In genomic region chr9:112387115-112387514, GRCh38 we compare ENCODE assay signal across 17 cellular contexts. TPM values are rescaled to one million over a fixed set of nuclear protein-coding genes. Genes with fewer than 3 reads are reported as not detected.
DNase-seq lines count a peak whose midpoint lies in the region; ATAC-seq, FAIRE-seq and TF ChIP-seq lines count a peak whose summit lies in the region.
"Had no signal": no experiment of that assay in that cellular context is flagged by ENCODE, and none has a peak within 500 bp of the region (broad histone marks: within the 10 kb centered on the region; RNA-seq: fewer than 3 reads in every experiment).

No MANE protein-coding gene starts in this region.

- H3K4me1 Mint-ChIP-seq in activated naive CD8-positive, alpha-beta T cell treated with anti-CD3 and anti-CD28 coated beads, Interleukin-2, amount 10 ng/mL, durations not matched to agents 7 days and 5 days: peaks cover 26% of the 10 kb centered on the region
- peaks cover 10% of the 10 kb centered on the region for H3K4me1 Mint-ChIP-seq in activated naive CD8-positive, alpha-beta T cell treated with anti-CD3 and anti-CD28 coated beads for 36 hours
- peaks cover 24% of the 10 kb centered on the region for H3K4me1 Mint-ChIP-seq in osteocyte (ENCODE audit: unreplicated experiment)
- H3K4me1 Mint-ChIP-seq in glutamatergic neuron (ENCODE audit: low read depth, unreplicated experiment): no peaks in the 10 kb centered on the region

- H3K9ac ChIP-seq in GM12878 (ENCODE audit: control insufficient read depth, insufficient read depth, low read length): no peak overlapping the region
- H3K9ac ChIP-seq: GM23248 had no signal

- TF ChIP-seq RAD21 in GM12878 (IDR thresholded peaks at IDR 0.05; ENCODE audit: insufficient read depth, low read depth, low read length): no peak

- H3K36me3 ChIP-seq in GM12878 (ENCODE audit: control insufficient read depth in 2 of 2, insufficient read depth in 2 of 2, low read length in 1 of 2): no peaks in the 10 kb centered on the region

- RAD21 ChIA-PET in GM12878 (lab: Charles Lee; ENCODE audit: unreplicated experiment): no interaction called here

- H3K4me3 Mint-ChIP-seq in activated naive CD8-positive, alpha-beta T cell treated with anti-CD3 and anti-CD28 coated beads, Interleukin-2, amount 10 ng/mL, durations not matched to agents 7 days and 5 days: peak overlapping the region; percentile 42
- H3K4me3 Mint-ChIP-seq in activated naive CD8-positive, alpha-beta T cell treated with anti-CD3 and anti-CD28 coated beads for 36 hours: no peak overlapping the region
- H3K4me3 Mint-ChIP-seq in osteocyte (ENCODE audit: unreplicated experiment) (no peak overlapping the region), glutamatergic neuron (ENCODE audit: unreplicated experiment) (no peak overlapping the region)
- H3K4me3 Mint-ChIP-seq: CD4-positive, alpha-beta memory T cell had no signal

- H3K27ac ChIP-seq in GM12878 (ENCODE audit: control insufficient read depth, insufficient read depth): no peak overlapping the region
- H3K27ac ChIP-seq: GM23248 had no signal

- in situ Hi-C loops in GM12878 (cut with MboI): no loop called here

- H3K4me2 ChIP-seq in GM12878 (ENCODE audit: control insufficient read depth, insufficient read depth): peak overlapping the region; percentile 30; the same call in 1 of the 2 replicates

- peak; percentile 82 for ATAC-seq in activated naive CD8-positive, alpha-beta T cell treated with anti-CD3 and anti-CD28 coated beads, Interleukin-2, amount 10 ng/mL, durations not matched to agents 7 days and 5 days (ENCODE audit: low read depth)
- ATAC-seq in GM12878 (no peak), HG03175 (IDR thresholded peaks at IDR 0.05; ENCODE audit: unreplicated experiment) (no peak)

- peaks cover 1% of the 10 kb centered on the region for H3K9me3 Mint-ChIP-seq in activated naive CD8-positive, alpha-beta T cell treated with anti-CD3 and anti-CD28 coated beads, Interleukin-2, amount 10 ng/mL, durations not matched to agents 7 days and 5 days
- H3K9me3 Mint-ChIP-seq in activated naive CD8-positive, alpha-beta T cell treated with anti-CD3 and anti-CD28 coated beads for 36 hours: no peaks in the 10 kb centered on the region
- H3K9me3 Mint-ChIP-seq in osteocyte (ENCODE audit: unreplicated experiment) (peaks cover 3% of the 10 kb centered on the region), glutamatergic neuron (ENCODE audit: unreplicated experiment) (no peaks in the 10 kb centered on the region)
- H3K9me3 Mint-ChIP-seq: CD4-positive, alpha-beta memory T cell had no signal

- TF ChIP-seq EP300 in GM12878 (IDR thresholded peaks at IDR 0.05; ENCODE audit: borderline replicate concordance in 1 of 2, control insufficient read depth in 1 of 2, low read depth in 2 of 2, low read length in 2 of 2): no peak

- no peak overlapping the region for H3K4me3 ChIP-seq in GM12878
- H3K4me3 ChIP-seq: GM23248 had no signal

- H3K27ac Mint-ChIP-seq in activated naive CD8-positive, alpha-beta T cell treated with anti-CD3 and anti-CD28 coated beads, Interleukin-2, amount 10 ng/mL, durations not matched to agents 7 days and 5 days: peak overlapping the region; percentile 46
- H3K27ac Mint-ChIP-seq in activated naive CD8-positive, alpha-beta T cell treated with anti-CD3 and anti-CD28 coated beads for 36 hours: no peak overlapping the region
- H3K27ac Mint-ChIP-seq in osteocyte (ENCODE audit: unreplicated experiment): no peak overlapping the region
- H3K27ac Mint-ChIP-seq in glutamatergic neuron (ENCODE audit: unreplicated experiment): no peak overlapping the region

- peaks cover 7% of the 10 kb centered on the region for H3K4me1 ChIP-seq in GM12878 (ENCODE audit: control insufficient read depth, insufficient read depth, low read length)

- DNase-seq in activated naive CD8-positive, alpha-beta T cell treated with anti-CD3 and anti-CD28 coated beads, Interleukin-2, amount 10 ng/mL, durations not matched to agents 7 days and 5 days: no peak
- no peak for DNase-seq in activated naive CD8-positive, alpha-beta T cell treated with anti-CD3 and anti-CD28 coated beads for 36 hours
- no peak for DNase-seq in GM12878 (ENCODE audit: low read depth, low spot score)
- DNase-seq in osteocyte (ENCODE audit: extremely low spot score, unreplicated experiment): peak; percentile 2
- no peak for DNase-seq in glutamatergic neuron
- DNase-seq: C1 segment of cervical spinal cord; Caco-2; CD4-positive, alpha-beta memory T cell; DMS153; DND-41; GM23248; H7; HCEC 1CT had no signal

- intact Hi-C loops in GM12878 (cut with micrococcal nuclease; ENCODE audit: unreplicated experiment): no loop called here

- SMC1A ChIA-PET in GM12878 (lab: Charles Lee; ENCODE audit: uncharacterized antibody, unreplicated experiment): interaction anchor here (0.6 to 1.4 kb wide), 4 partner anchors 18 to 1047 kb away, joined by 3 to 4 read pairs (median 3); no protein-coding TSS in a partner anchor

- H3K27me3 Mint-ChIP-seq in activated naive CD8-positive, alpha-beta T cell treated with anti-CD3 and anti-CD28 coated beads, Interleukin-2, amount 10 ng/mL, durations not matched to agents 7 days and 5 days: no peaks in the 10 kb centered on the region
- no peaks in the 10 kb centered on the region for H3K27me3 Mint-ChIP-seq in activated naive CD8-positive, alpha-beta T cell treated with anti-CD3 and anti-CD28 coated beads for 36 hours
- H3K27me3 Mint-ChIP-seq in osteocyte (ENCODE audit: unreplicated experiment) (no peaks in the 10 kb centered on the region), glutamatergic neuron (ENCODE audit: unreplicated experiment) (no peaks in the 10 kb centered on the region)
- H3K27me3 Mint-ChIP-seq: CD4-positive, alpha-beta memory T cell had no signal

- H3K27me3 ChIP-seq in GM12878 (replicated peaks in 1 of 2; ENCODE audit: control insufficient read depth in 2 of 2, insufficient read depth in 2 of 2, low read length in 1 of 2): no peaks in the 10 kb centered on the region

- TF ChIP-seq CTCF in GM12878 (IDR thresholded peaks at IDR 0.05 in 2 of 3, conservative IDR thresholded peaks at IDR 0.05 in 1 of 3; ENCODE audit: control insufficient read depth in 2 of 3, extremely low read depth in 1 of 3, insufficient read depth in 1 of 3, low read depth in 3 of 3, low read length in 3 of 3) (no peak), osteocyte (IDR thresholded peaks at IDR 0.05) (no peak), glutamatergic neuron (IDR thresholded peaks at IDR 0.05; ENCODE audit: partially characterized antibody, unreplicated experiment) (no peak)

- peaks cover 17% of the 10 kb centered on the region for H3K79me2 ChIP-seq in GM12878 (ENCODE audit: control insufficient read depth, insufficient read depth, low read length)

- BruUV-seq in GM12878 (replicated peaks; lab: Mats Ljungman, UMichigan): no TSS peak

- FAIRE-seq in GM12878 (lab: Jason Lieb, UNC): peak; percentile 41
- FAIRE-seq: G401.6, GM19239, H1 had no signal

- no peaks in the 10 kb centered on the region for H4K20me1 ChIP-seq in GM12878 (ENCODE audit: control insufficient read depth, insufficient read depth)

- POLR2A ChIA-PET in activated naive CD8-positive, alpha-beta T cell treated with anti-CD3 and anti-CD28 coated beads, Interleukin-2, amount 10 ng/mL, durations not matched to agents 7 days and 5 days (lab: Charles Lee): no interaction called here
- POLR2A ChIA-PET in GM12878 (lab: Charles Lee): no interaction called here

- 53% methylated on average over 3 of the region's 3 CpGs for WGBS in GM12878 (ENCODE audit: insufficient coverage, insufficient replicate concordance, low lambda C conversion rate, missing lambda C conversion rate)

- no peak for TF ChIP-seq POLR2A in GM12878 (IDR thresholded peaks at IDR 0.05; ENCODE audit: low read depth, low read length)

- CTCF ChIA-PET in GM12878 (lab: Yijun Ruan, JAX): no interaction called here

- peaks cover 4% of the 10 kb centered on the region for H3K36me3 Mint-ChIP-seq in activated naive CD8-positive, alpha-beta T cell treated with anti-CD3 and anti-CD28 coated beads, Interleukin-2, amount 10 ng/mL, durations not matched to agents 7 days and 5 days
- peaks cover 9% of the 10 kb centered on the region for H3K36me3 Mint-ChIP-seq in activated naive CD8-positive, alpha-beta T cell treated with anti-CD3 and anti-CD28 coated beads for 36 hours
- H3K36me3 Mint-ChIP-seq in osteocyte (ENCODE audit: unreplicated experiment): peaks cover 11% of the 10 kb centered on the region
- H3K36me3 Mint-ChIP-seq in glutamatergic neuron (ENCODE audit: unreplicated experiment): no peaks in the 10 kb centered on the region

- no peaks in the 10 kb centered on the region for H3K9me3 ChIP-seq in GM12878 (replicated peaks; ENCODE audit: control insufficient read depth, insufficient read depth, low read length)

- H2AFZ ChIP-seq in GM12878 (ENCODE audit: control insufficient read depth, low read depth, low read length): no peak overlapping the region
- H2AFZ ChIP-seq: GM23248 had no signal

RNA-seq across cellular contexts. Expression of gene HSDL2, which starts 7.2 kb away (rescaled TPM):
- 10 to 100 TPM; 20.1 to 21.6 TPM for total RNA-seq in activated naive CD8-positive, alpha-beta T cell treated with anti-CD3 and anti-CD28 coated beads, Interleukin-2, amount 10 ng/mL, durations not matched to agents 7 days and 5 days
- 10 to 100 TPM; 21.4 to 22.3 TPM for total RNA-seq in activated naive CD8-positive, alpha-beta T cell treated with anti-CD3 and anti-CD28 coated beads for 36 hours
- total RNA-seq in GM12878 (2013; cell fraction: nucleolus; rRNA removed): 9.7 and 11.2 TPM in 2 replicates
- total RNA-seq in GM12878 (2014; rRNA removed): 22.1 and 27.2 TPM in 2 replicates
- 30.9 and 33.6 TPM in 2 replicates for total RNA-seq in GM12878 (2014; rRNA removed; fragmentation: Illumina TruSeq; extraction: Trizol)
- total RNA-seq in GM12878 (2021): 21.9 and 23.6 TPM in 2 replicates
- polyA plus RNA-seq in GM12878 (2011; ENCODE audit: low read depth): 17.6 TPM
- 25.5 and 37.4 TPM in 2 replicates for polyA plus RNA-seq in GM12878 (2011; rRNA removed)
- polyA plus RNA-seq in GM12878 (2011; cell fraction: cytosol; rRNA removed): 10.2 and 11.4 TPM in 2 replicates
- polyA plus RNA-seq in GM12878 (2011; cell fraction: nucleus; rRNA removed): 6.5 and 6.9 TPM in 2 replicates
- 20.7 and 27.3 TPM in 2 replicates for polyA plus RNA-seq in GM12878 (2012)
- polyA plus RNA-seq in GM12878 (2014; fragmentation: Illumina TruSeq; extraction: Trizol): 28.6 and 32.6 TPM in 2 replicates
- polyA plus RNA-seq in GM12878 (2014; fragmentation: Nextera tagmentation; extraction: Ambion mirVana): 10 to 100 TPM; 25.4 to 28.4 TPM
- 15.8 and 20.9 TPM in 2 replicates for polyA plus RNA-seq in GM12878 (2014; rRNA removed)
- 10 to 100 TPM; 41.8 to 46.1 TPM for polyA plus RNA-seq in GM12878 (2016; fragmentation: Nextera tagmentation; extraction: Ambion mirVana)
- 19.6 and 33.4 TPM in 2 replicates for polyA minus RNA-seq in GM12878 (2011; rRNA and poly(A)+ RNA removed)
- 12.7 and 18.2 TPM in 2 replicates for polyA minus RNA-seq in GM12878 (2011; cell fraction: cytosol; rRNA and poly(A)+ RNA removed)
- 3.6 and 6.4 TPM in 2 replicates for polyA minus RNA-seq in GM12878 (2011; cell fraction: nucleus; rRNA and poly(A)+ RNA removed)
- total RNA-seq in osteocyte: 19.0 and 20.1 TPM in 2 replicates
- total RNA-seq in glutamatergic neuron (ENCODE audit: unreplicated experiment): 4.8 TPM

RNA-seq across cellular contexts. Expression of gene PTBP3, which starts 53.7 kb away (rescaled TPM):
- 100 to 1,000 TPM; 144 to 155 TPM for total RNA-seq in activated naive CD8-positive, alpha-beta T cell treated with anti-CD3 and anti-CD28 coated beads, Interleukin-2, amount 10 ng/mL, durations not matched to agents 7 days and 5 days
- total RNA-seq in activated naive CD8-positive, alpha-beta T cell treated with anti-CD3 and anti-CD28 coated beads for 36 hours: 100 to 1,000 TPM; 116 to 118 TPM
- total RNA-seq in GM12878 (2013; cell fraction: nucleolus; rRNA removed): 45.5 and 45.8 TPM in 2 replicates
- total RNA-seq in GM12878 (2014; rRNA removed) (51.1 and 61.7 TPM in 2 replicates), GM12878 (2014; rRNA removed; fragmentation: Illumina TruSeq; extraction: Trizol) (64.5 and 67.6 TPM in 2 replicates), GM12878 (2021) (104 and 108 TPM in 2 replicates), osteocyte (47.6 and 58.9 TPM in 2 replicates), glutamatergic neuron (ENCODE audit: unreplicated experiment) (48.6 TPM)
- polyA plus RNA-seq in GM12878 (2011; ENCODE audit: low read depth): 16.2 TPM
- polyA plus RNA-seq in GM12878 (2011; rRNA removed) (68.6 and 76.7 TPM in 2 replicates), GM12878 (2014; fragmentation: Illumina TruSeq; extraction: Trizol) (56.7 and 67.8 TPM in 2 replicates), GM12878 (2014; fragmentation: Nextera tagmentation; extraction: Ambion mirVana) (10 to 100 TPM; 12.5 to 17.6 TPM), GM12878 (2014; rRNA removed) (32.5 and 39.3 TPM in 2 replicates), GM12878 (2016; fragmentation: Nextera tagmentation; extraction: Ambion mirVana) (10 to 100 TPM; 48.0 to 54.3 TPM)
- 62.5 and 74.4 TPM in 2 replicates for polyA plus RNA-seq in GM12878 (2011; cell fraction: cytosol; rRNA removed)
- 22.7 and 24.8 TPM in 2 replicates for polyA plus RNA-seq in GM12878 (2011; cell fraction: nucleus; rRNA removed)
- polyA plus RNA-seq in GM12878 (2012): 26.0 and 27.3 TPM in 2 replicates
- polyA minus RNA-seq in GM12878 (2011; rRNA and poly(A)+ RNA removed): 105 and 178 TPM in 2 replicates
- 40.0 and 48.8 TPM in 2 replicates for polyA minus RNA-seq in GM12878 (2011; cell fraction: cytosol; rRNA and poly(A)+ RNA removed)
- 19.6 and 30.6 TPM in 2 replicates for polyA minus RNA-seq in GM12878 (2011; cell fraction: nucleus; rRNA and poly(A)+ RNA removed)
